In the genomic region with DNA sequence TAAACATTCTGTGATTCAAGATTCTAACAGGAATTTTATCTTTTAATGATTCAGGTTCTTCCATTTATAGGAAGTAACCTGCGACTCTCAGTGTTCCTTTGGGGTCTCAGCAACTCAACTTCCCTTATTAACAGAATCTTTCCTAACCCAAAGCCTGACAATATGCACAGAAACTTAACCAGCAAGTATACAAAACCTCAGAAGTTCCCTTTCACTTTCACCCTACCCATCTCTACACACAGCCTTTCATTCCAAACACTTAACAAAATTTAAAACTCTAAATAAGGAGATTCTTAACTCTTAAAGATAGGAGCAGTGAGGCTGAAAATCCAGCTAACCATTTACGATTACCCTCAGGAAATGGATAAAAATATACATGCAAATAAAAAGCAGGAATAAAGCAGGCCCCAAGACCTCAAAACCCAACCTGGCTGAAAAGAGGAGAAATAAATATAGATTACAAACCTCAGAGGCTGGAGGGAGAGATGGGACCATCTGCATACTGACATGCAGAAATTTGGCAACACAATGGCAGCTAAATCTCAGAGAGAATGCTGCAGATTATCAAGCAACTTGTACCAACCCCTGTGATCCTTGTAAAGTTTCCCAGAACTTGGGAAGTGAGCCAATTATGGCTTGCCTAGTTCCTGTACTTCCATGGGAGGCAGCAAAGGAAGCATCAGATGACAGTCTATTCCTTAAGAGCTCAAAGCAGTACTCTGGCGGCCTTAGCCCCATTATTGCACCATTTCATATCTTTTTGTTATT, we compare ENCODE assay signal across 8 cellular contexts.
DNase-seq lines count a peak whose midpoint lies in the region; ATAC-seq, FAIRE-seq and TF ChIP-seq lines count a peak whose summit lies in the region.

No MANE protein-coding gene starts in this region.

- intact Hi-C loops in activated naive CD4-positive, alpha-beta T cell treated with anti-CD3 and anti-CD28 coated beads for 36 hours (cut with micrococcal nuclease), result no loop called here
- intact Hi-C loops in heart right ventricle (cut with DNase I), result loop anchor here in 3 of 10 donors (2.0 to 10.0 kb wide), 4 partner anchors 49 to 103 kb away; partner anchors contain the start of gene ATP11C (in 2 of the 3)

- no peaks in the 10 kb centered on the region for H3K9me3 Mint-ChIP-seq in activated naive CD4-positive, alpha-beta T cell treated with anti-CD3 and anti-CD28 coated beads, Interleukin-2, amount 10 ng/mL, durations not matched to agents 7 days and 5 days
- H3K9me3 Mint-ChIP-seq in activated naive CD4-positive, alpha-beta T cell treated with anti-CD3 and anti-CD28 coated beads for 36 hours, result no peaks in the 10 kb centered on the region
- H3K9me3 Mint-ChIP-seq in effector memory CD8-positive, alpha-beta T cell, result no peaks in the 10 kb centered on the region

- no peaks in the 10 kb centered on the region for H3K36me3 ChIP-seq in heart right ventricle

- H3K4me1 Mint-ChIP-seq in activated naive CD4-positive, alpha-beta T cell treated with anti-CD3 and anti-CD28 coated beads, Interleukin-2, amount 10 ng/mL, durations not matched to agents 7 days and 5 days, result peaks cover 16% of the 10 kb centered on the region
- H3K4me1 Mint-ChIP-seq in activated naive CD4-positive, alpha-beta T cell treated with anti-CD3 and anti-CD28 coated beads for 36 hours (ENCODE audit: low read depth), result peaks cover 37% of the 10 kb centered on the region
- peaks cover 6 to 17% of the 10 kb centered on the region in 2 donors for H3K4me1 Mint-ChIP-seq in effector memory CD8-positive, alpha-beta T cell (ENCODE audit: low read depth in 2 of 2)

- H3K9me3 ChIP-seq in heart right ventricle, result no peaks in the 10 kb centered on the region

- TF ChIP-seq CTCF in heart right ventricle (IDR thresholded peaks at IDR 0.05), result no peak

- peak; percentile 51 for FAIRE-seq in RCC 7860 (lab: Jason Lieb, UNC)

- CTCF ChIA-PET in activated naive CD4-positive, alpha-beta T cell treated with anti-CD3 and anti-CD28 coated beads, Interleukin-2, amount 10 ng/mL, durations not matched to agents 7 days and 5 days (lab: Charles Lee), result no interaction called here
- CTCF ChIA-PET in activated naive CD4-positive, alpha-beta T cell treated with anti-CD3 and anti-CD28 coated beads for 36 hours (lab: Charles Lee), result interaction anchor here (0.7 to 0.9 kb wide), 2 partner anchors 55 to 134 kb away, joined by 3 to 4 read pairs; partner anchors contain the start of gene CXorf66

- no peaks in the 10 kb centered on the region for H3K27me3 Mint-ChIP-seq in activated naive CD4-positive, alpha-beta T cell treated with anti-CD3 and anti-CD28 coated beads, Interleukin-2, amount 10 ng/mL, durations not matched to agents 7 days and 5 days
- H3K27me3 Mint-ChIP-seq in activated naive CD4-positive, alpha-beta T cell treated with anti-CD3 and anti-CD28 coated beads for 36 hours (ENCODE audit: low read depth), result no peaks in the 10 kb centered on the region
- no peaks in the 10 kb centered on the region for H3K27me3 Mint-ChIP-seq in effector memory CD8-positive, alpha-beta T cell

- no peak for DNase-seq in activated naive CD4-positive, alpha-beta T cell treated with anti-CD3 and anti-CD28 coated beads, Interleukin-2, amount 10 ng/mL, durations not matched to agents 7 days and 5 days
- no peak for DNase-seq in activated naive CD4-positive, alpha-beta T cell treated with anti-CD3 and anti-CD28 coated beads for 36 hours
- DNase-seq in RCC 7860 (ENCODE audit: low spot score), result peak; percentile 6
- peak in 1 of 2 donors; percentile 12 for DNase-seq in heart right ventricle
- DNase-seq in GM19238 (ENCODE audit: insufficient read length, low spot score), result no peak
- no peak for DNase-seq in NCI-H2227 (lab: John Stamatoyannopoulos, UW; ENCODE audit: unreplicated experiment)
- DNase-seq in effector memory CD8-positive, alpha-beta T cell, result no peak

- H3K4me1 ChIP-seq in heart right ventricle, result peaks cover 0 to 50% (median 24%) of the 10 kb centered on the region in 9 donors

- H3K27ac ChIP-seq in heart right ventricle, result peak overlapping the region in 3 of 10 donors; percentile 26 to 53 (median 46)

- no peak overlapping the region for H3K4me3 ChIP-seq in heart right ventricle

- 49 to 58% methylated on average over 3 of the region's 3 CpGs for WGBS in heart right ventricle, 2 donors

- ATAC-seq in HG02981 (IDR thresholded peaks at IDR 0.05; ENCODE audit: unreplicated experiment), result peak; percentile 78
- ATAC-seq in heart right ventricle, result peak in 6 of 8 donors; percentile 55 to 78 (median 59)
- ATAC-seq in effector memory CD8-positive, alpha-beta T cell (replicated peaks), result no peak

- H3K36me3 Mint-ChIP-seq in activated naive CD4-positive, alpha-beta T cell treated with anti-CD3 and anti-CD28 coated beads, Interleukin-2, amount 10 ng/mL, durations not matched to agents 7 days and 5 days, result no peaks in the 10 kb centered on the region
- peaks cover 1% of the 10 kb centered on the region for H3K36me3 Mint-ChIP-seq in activated naive CD4-positive, alpha-beta T cell treated with anti-CD3 and anti-CD28 coated beads for 36 hours (ENCODE audit: low read depth)
- no peaks in the 10 kb centered on the region for H3K36me3 Mint-ChIP-seq in effector memory CD8-positive, alpha-beta T cell (ENCODE audit: insufficient read depth)

- peaks cover 0 to 11% (median 0%) of the 10 kb centered on the region in 7 donors for H3K27me3 ChIP-seq in heart right ventricle

- H3K4me3 Mint-ChIP-seq in activated naive CD4-positive, alpha-beta T cell treated with anti-CD3 and anti-CD28 coated beads, Interleukin-2, amount 10 ng/mL, durations not matched to agents 7 days and 5 days, result no peak overlapping the region
- H3K4me3 Mint-ChIP-seq in activated naive CD4-positive, alpha-beta T cell treated with anti-CD3 and anti-CD28 coated beads for 36 hours, result no peak overlapping the region
- H3K4me3 Mint-ChIP-seq in effector memory CD8-positive, alpha-beta T cell, result no peak overlapping the region

- H3K27ac Mint-ChIP-seq in activated naive CD4-positive, alpha-beta T cell treated with anti-CD3 and anti-CD28 coated beads, Interleukin-2, amount 10 ng/mL, durations not matched to agents 7 days and 5 days, result peak overlapping the region; percentile 69
- H3K27ac Mint-ChIP-seq in activated naive CD4-positive, alpha-beta T cell treated with anti-CD3 and anti-CD28 coated beads for 36 hours, result no peak overlapping the region
- H3K27ac Mint-ChIP-seq in effector memory CD8-positive, alpha-beta T cell, result peak overlapping the region in 1 of 2 donors; percentile 57
